36 cellular contexts compared by ENCODE assay signal in genomic region chr17:6690641-6691040, GRCh38. TPM values are rescaled to one million over a fixed set of nuclear protein-coding genes. Genes with fewer than 3 reads are reported as not detected.
"Had no signal": no experiment of that assay in that cellular context is flagged by ENCODE, and none has a peak within 500 bp of the region (broad histone marks: within the 10 kb centered on the region; RNA-seq: fewer than 3 reads in every experiment).

No MANE protein-coding gene starts in this region.

- H3K27ac Mint-ChIP-seq: activated CD4-positive, alpha-beta T cell treated with anti-CD3 and anti-CD28 coated beads, Interleukin-2, amount 10 ng/mL, durations not matched to agents 7 days and 5 days; activated CD8-positive, alpha-beta T cell treated with anti-CD3 and anti-CD28 coated beads for 36 hours; activated naive CD8-positive, alpha-beta T cell; activated T-helper 17 cell treated with anti-CD3 and anti-CD28 coated beads, Interleukin-2, amount 50 U/mL, for 72 hours; WTC11 had no signal

- H3K4me3 ChIP-seq: esophagus squamous epithelium, gastroesophageal sphincter had no signal

- H3K27ac ChIP-seq: brain microvascular endothelial cell, epithelial cell of prostate, esophagus squamous epithelium, gastroesophageal sphincter, VCaP had no signal

- H3K4me1 ChIP-seq: esophagus squamous epithelium, gastroesophageal sphincter had no signal

- H3K36me3 ChIP-seq: brain microvascular endothelial cell, esophagus squamous epithelium, gastroesophageal sphincter had no signal

- H3K9me3 ChIP-seq: esophagus squamous epithelium, gastroesophageal sphincter had no signal

- ATAC-seq: activated CD8-positive, alpha-beta T cell treated with anti-CD3 and anti-CD28 coated beads for 36 hours; activated T-cell treated with anti-CD3 and anti-CD28 coated beads, Interleukin-2, amount 50 U/mL, for 4 hours; activated T-helper 17 cell treated with anti-CD3 and anti-CD28 coated beads, Interleukin-2, amount 50 U/mL, for 72 hours; gastroesophageal sphincter; WTC11 had no signal

- H3K36me3 Mint-ChIP-seq: activated naive CD8-positive, alpha-beta T cell; WTC11 had no signal

- H3K27me3 ChIP-seq: brain microvascular endothelial cell had no signal

- H3K4me3 Mint-ChIP-seq: activated CD4-positive, alpha-beta T cell treated with anti-CD3 and anti-CD28 coated beads, Interleukin-2, amount 10 ng/mL, durations not matched to agents 7 days and 5 days; activated CD8-positive, alpha-beta T cell treated with anti-CD3 and anti-CD28 coated beads for 36 hours; activated naive CD8-positive, alpha-beta T cell; activated T-cell treated with anti-CD3 and anti-CD28 coated beads, Interleukin-2, amount 50 U/mL, for 4 hours; activated T-helper 17 cell treated with anti-CD3 and anti-CD28 coated beads, Interleukin-2, amount 50 U/mL, for 72 hours; central memory CD8-positive, alpha-beta T cell; WTC11 had no signal

- DNase-seq: activated CD4-positive, alpha-beta T cell treated with anti-CD3 and anti-CD28 coated beads for 1 hour; activated CD4-positive, alpha-beta T cell treated with anti-CD3 and anti-CD28 coated beads for 4 hours; activated CD4-positive, alpha-beta T cell treated with anti-CD3 and anti-CD28 coated beads, Interleukin-2, amount 10 ng/mL, durations not matched to agents 7 days and 5 days; activated CD4-positive, alpha-beta T cell treated with anti-CD3 and anti-CD28 coated beads, Interleukin-2, amount 50 U/mL, for 4 hours; activated CD8-positive, alpha-beta memory T cell treated with anti-CD3 and anti-CD28 coated beads for 24 hours; activated CD8-positive, alpha-beta T cell treated with anti-CD3 and anti-CD28 coated beads for 36 hours; activated effector memory CD4-positive, alpha-beta T cell treated with Interleukin-2 at 50 U/mL for 16 hours; activated gamma-delta T cell treated with Interleukin-2 at 50 U/mL for 16 hours; activated naive CD4-positive, alpha-beta T cell treated with anti-CD3 and anti-CD28 coated beads, Interleukin-2, amount 50 U/mL, for 16 hours; activated naive CD4-positive, alpha-beta T cell treated with Interleukin-2 at 50 U/mL for 16 hours; activated T-cell treated with anti-CD3 and anti-CD28 coated beads, Interleukin-2, amount 50 U/mL, for 4 hours; amniotic stem cell; anterior cingulate cortex; brain microvascular endothelial cell; cortex of kidney; dermis blood vessel endothelial cell; effector CD4-positive, alpha-beta T cell; esophagus squamous epithelium; foreskin melanocyte; T-helper 2 cell had no signal

- FAIRE-seq: astrocyte, bronchial epithelial cell, colon, endometrium, endothelial cell of umbilical vein had no signal

- H3K4me1 Mint-ChIP-seq: activated CD4-positive, alpha-beta T cell treated with anti-CD3 and anti-CD28 coated beads, Interleukin-2, amount 10 ng/mL, durations not matched to agents 7 days and 5 days; activated T-helper 17 cell treated with anti-CD3 and anti-CD28 coated beads, Interleukin-2, amount 50 U/mL, for 72 hours; central memory CD8-positive, alpha-beta T cell; WTC11 had no signal

- H3K9me3 Mint-ChIP-seq: activated CD4-positive, alpha-beta T cell treated with anti-CD3 and anti-CD28 coated beads, Interleukin-2, amount 10 ng/mL, durations not matched to agents 7 days and 5 days; activated CD8-positive, alpha-beta T cell treated with anti-CD3 and anti-CD28 coated beads for 36 hours; activated T-cell treated with anti-CD3 and anti-CD28 coated beads, Interleukin-2, amount 50 U/mL, for 4 hours; activated T-helper 17 cell treated with anti-CD3 and anti-CD28 coated beads, Interleukin-2, amount 50 U/mL, for 72 hours; central memory CD8-positive, alpha-beta T cell; WTC11 had no signal

RNA-seq across cellular contexts. Expression of gene SLC13A5, which starts 22.5 kb away (rescaled TPM):
- total RNA-seq: activated CD4-positive, alpha-beta T cell treated with anti-CD3 and anti-CD28 coated beads, Interleukin-2, amount 10 ng/mL, durations not matched to agents 7 days and 5 days; activated CD8-positive, alpha-beta T cell treated with anti-CD3 and anti-CD28 coated beads for 36 hours; activated T-helper 17 cell treated with anti-CD3 and anti-CD28 coated beads, Interleukin-2, amount 50 U/mL, for 72 hours; dermis blood vessel endothelial cell; endothelial cell of umbilical vein; fibroblast of lung; fibroblast of villous mesenchyme; glomerular endothelial cell; T-helper 1 cell treated with Interleukin-12 subunit alpha and Interleukin-12 subunit beta and Interleukin-4 antibody, amounts not matched to agents 30 ng/mL and 1 ng/mL, for 36 hours had no signal
- polyA plus RNA-seq: fibroblast of lung had no signal
